In the genomic region with DNA sequence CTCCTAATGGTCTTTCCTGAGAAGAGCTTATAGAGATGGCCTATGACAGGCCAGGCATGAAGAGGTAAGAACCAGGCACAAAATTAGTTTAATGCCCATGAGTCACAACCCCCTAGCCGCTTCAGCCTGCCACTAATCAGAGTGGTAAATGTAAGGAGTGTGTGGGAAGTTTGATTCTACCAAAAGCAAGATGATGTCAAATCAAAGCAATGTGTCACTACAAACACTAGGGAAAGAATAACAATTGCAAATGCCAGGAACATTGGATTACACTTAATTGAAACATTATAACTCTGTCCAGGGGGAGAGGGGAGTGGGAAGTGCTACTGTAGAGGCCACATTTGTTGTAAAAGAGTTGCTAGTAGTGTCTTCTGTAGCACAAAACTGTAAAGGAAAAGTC, we compare ENCODE assay signal across 1 cellular context.
TF ChIP-seq lines count a peak whose summit lies in the region.

No MANE protein-coding gene starts in this region.

TF ChIP-seq in GM23338, 12 proteins besides CTCF, POLR2A, EP300 and RAD21:
- TF ChIP-seq, protein P1, sequence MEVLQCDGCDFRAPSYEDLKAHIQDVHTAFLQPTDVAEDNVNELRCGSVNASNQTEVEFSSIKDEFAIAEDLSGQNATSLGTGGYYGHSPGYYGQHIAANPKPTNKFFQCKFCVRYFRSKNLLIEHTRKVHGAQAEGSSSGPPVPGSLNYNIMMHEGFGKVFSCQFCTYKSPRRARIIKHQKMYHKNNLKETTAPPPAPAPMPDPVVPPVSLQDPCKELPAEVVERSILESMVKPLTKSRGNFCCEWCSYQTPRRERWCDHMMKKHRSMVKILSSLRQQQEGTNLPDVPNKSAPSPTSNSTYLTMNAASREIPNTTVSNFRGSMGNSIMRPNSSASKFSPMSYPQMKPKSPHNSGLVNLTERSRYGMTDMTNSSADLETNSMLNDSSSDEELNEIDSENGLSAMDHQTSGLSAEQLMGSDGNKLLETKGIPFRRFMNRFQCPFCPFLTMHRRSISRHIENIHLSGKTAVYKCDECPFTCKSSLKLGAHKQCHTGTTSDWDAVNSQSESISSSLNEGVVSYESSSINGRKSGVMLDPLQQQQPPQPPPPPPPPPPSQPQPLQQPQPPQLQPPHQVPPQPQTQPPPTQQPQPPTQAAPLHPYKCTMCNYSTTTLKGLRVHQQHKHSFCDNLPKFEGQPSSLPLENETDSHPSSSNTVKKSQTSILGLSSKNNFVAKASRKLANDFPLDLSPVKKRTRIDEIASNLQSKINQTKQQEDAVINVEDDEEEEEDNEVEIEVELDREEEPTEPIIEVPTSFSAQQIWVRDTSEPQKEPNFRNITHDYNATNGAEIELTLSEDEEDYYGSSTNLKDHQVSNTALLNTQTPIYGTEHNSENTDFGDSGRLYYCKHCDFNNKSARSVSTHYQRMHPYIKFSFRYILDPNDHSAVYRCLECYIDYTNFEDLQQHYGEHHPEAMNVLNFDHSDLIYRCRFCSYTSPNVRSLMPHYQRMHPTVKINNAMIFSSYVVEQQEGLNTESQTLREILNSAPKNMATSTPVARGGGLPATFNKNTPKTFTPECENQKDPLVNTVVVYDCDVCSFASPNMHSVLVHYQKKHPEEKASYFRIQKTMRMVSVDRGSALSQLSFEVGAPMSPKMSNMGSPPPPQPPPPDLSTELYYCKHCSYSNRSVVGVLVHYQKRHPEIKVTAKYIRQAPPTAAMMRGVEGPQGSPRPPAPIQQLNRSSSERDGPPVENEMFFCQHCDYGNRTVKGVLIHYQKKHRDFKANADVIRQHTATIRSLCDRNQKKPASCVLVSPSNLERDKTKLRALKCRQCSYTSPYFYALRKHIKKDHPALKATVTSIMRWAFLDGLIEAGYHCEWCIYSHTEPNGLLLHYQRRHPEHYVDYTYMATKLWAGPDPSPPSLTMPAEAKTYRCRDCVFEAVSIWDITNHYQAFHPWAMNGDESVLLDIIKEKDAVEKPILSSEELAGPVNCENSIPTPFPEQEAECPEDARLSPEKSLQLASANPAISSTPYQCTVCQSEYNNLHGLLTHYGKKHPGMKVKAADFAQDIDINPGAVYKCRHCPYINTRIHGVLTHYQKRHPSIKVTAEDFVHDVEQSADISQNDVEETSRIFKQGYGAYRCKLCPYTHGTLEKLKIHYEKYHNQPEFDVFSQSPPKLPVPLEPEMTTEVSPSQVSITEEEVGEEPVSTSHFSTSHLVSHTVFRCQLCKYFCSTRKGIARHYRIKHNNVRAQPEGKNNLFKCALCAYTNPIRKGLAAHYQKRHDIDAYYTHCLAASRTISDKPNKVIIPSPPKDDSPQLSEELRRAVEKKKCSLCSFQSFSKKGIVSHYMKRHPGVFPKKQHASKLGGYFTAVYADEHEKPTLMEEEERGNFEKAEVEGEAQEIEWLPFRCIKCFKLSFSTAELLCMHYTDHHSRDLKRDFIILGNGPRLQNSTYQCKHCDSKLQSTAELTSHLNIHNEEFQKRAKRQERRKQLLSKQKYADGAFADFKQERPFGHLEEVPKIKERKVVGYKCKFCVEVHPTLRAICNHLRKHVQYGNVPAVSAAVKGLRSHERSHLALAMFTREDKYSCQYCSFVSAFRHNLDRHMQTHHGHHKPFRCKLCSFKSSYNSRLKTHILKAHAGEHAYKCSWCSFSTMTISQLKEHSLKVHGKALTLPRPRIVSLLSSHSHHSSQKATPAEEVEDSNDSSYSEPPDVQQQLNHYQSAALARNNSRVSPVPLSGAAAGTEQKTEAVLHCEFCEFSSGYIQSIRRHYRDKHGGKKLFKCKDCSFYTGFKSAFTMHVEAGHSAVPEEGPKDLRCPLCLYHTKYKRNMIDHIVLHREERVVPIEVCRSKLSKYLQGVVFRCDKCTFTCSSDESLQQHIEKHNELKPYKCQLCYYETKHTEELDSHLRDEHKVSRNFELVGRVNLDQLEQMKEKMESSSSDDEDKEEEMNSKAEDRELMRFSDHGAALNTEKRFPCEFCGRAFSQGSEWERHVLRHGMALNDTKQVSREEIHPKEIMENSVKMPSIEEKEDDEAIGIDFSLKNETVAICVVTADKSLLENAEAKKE (CRISPR knock-in tag; IDR thresholded peaks at IDR 0.05): no peak
- TF ChIP-seq EZH2phosphoT487 (IDR thresholded peaks at IDR 0.05; ENCODE audit: unreplicated experiment) (no peak), JUNB (IDR thresholded peaks at IDR 0.05; ENCODE audit: unreplicated experiment) (no peak), POLR2AphosphoS5 (IDR thresholded peaks at IDR 0.05; ENCODE audit: low read depth) (no peak)
